10 cellular contexts compared by ENCODE assay signal in genomic region chr14:68282479-68283377, GRCh38.
A peak's percentile ranks its signal among the peaks of the same experiment; 100 is the strongest.
DNase-seq lines count a peak whose midpoint lies in the region; ATAC-seq and TF ChIP-seq lines count a peak whose summit lies in the region.
"Had no signal": no experiment of that assay in that cellular context is flagged by ENCODE, and none has a peak within 500 bp of the region (broad histone marks: within the 10 kb centered on the region; RNA-seq: fewer than 3 reads in every experiment).

No MANE protein-coding gene starts in this region.

- H3K9ac ChIP-seq in Loucy (ENCODE audit: low read depth, low read length, poor library complexity, severe bottlenecking), result peak overlapping the region; percentile 76

- no peak for TF ChIP-seq CTCF in Loucy (conservative IDR thresholded peaks at IDR 0.05; ENCODE audit: low read length)

- peaks cover 55% of the 10 kb centered on the region for H3K4me1 ChIP-seq in CD4-positive, CD25-positive, alpha-beta regulatory T cell (ENCODE audit: control insufficient read depth, insufficient read depth, low read length, poor library complexity, severe bottlenecking)
- peaks cover 90% of the 10 kb centered on the region for H3K4me1 ChIP-seq in Loucy (ENCODE audit: insufficient read depth, low read length, poor library complexity, severe bottlenecking)

- H3K4me1 Mint-ChIP-seq in CD4-positive, CD25-positive, alpha-beta regulatory T cell, result peaks cover 45 to 85% (median 63%) of the 10 kb centered on the region in 4 donors
- H3K4me1 Mint-ChIP-seq in central memory CD8-positive, alpha-beta T cell, result peaks cover 62% of the 10 kb centered on the region

- peak overlapping the region; percentile 62 for H3K4me2 ChIP-seq in Loucy (ENCODE audit: low read depth, low read length, poor library complexity, severe bottlenecking)

- no peaks in the 10 kb centered on the region for H3K27me3 ChIP-seq in CD4-positive, CD25-positive, alpha-beta regulatory T cell (ENCODE audit: control insufficient read depth, insufficient read depth, low read length)
- no peaks in the 10 kb centered on the region for H3K27me3 ChIP-seq in Loucy (ENCODE audit: insufficient read depth, low read length, poor library complexity, severe bottlenecking)

- H4K20me1 ChIP-seq in Loucy (ENCODE audit: insufficient read depth, low read length, poor library complexity, severe bottlenecking), result no peaks in the 10 kb centered on the region

- ATAC-seq in CD4-positive, CD25-positive, alpha-beta regulatory T cell (ENCODE audit: low read depth in 2 of 2), result peak; percentile 57 to 58
- peak; percentile 29 for ATAC-seq in GM21423 (IDR thresholded peaks at IDR 0.05; ENCODE audit: unreplicated experiment)
- ATAC-seq in central memory CD8-positive, alpha-beta T cell (replicated peaks; ENCODE audit: extremely low read depth, poor library complexity, severe bottlenecking), result peak; percentile 66

- no peak overlapping the region for H2AFZ ChIP-seq in Loucy (ENCODE audit: low read length)

- intact Hi-C loops in posterior cingulate gyrus (cut with DNase I), result no loop called here

- H3K36me3 Mint-ChIP-seq in CD4-positive, CD25-positive, alpha-beta regulatory T cell, result no peaks in the 10 kb centered on the region
- H3K36me3 Mint-ChIP-seq in central memory CD8-positive, alpha-beta T cell (ENCODE audit: insufficient read depth), result peaks cover 5% of the 10 kb centered on the region

- H3K9me2 ChIP-seq in Loucy (replicated peaks; ENCODE audit: low read depth, low read length), result no peaks in the 10 kb centered on the region

- DNase-seq in CD4-positive, CD25-positive, alpha-beta regulatory T cell, result peak; percentile 29 to 83 (median 57)
- peak in 1 of 2 donors; percentile 17 for DNase-seq in central memory CD8-positive, alpha-beta T cell (ENCODE audit: low spot score in 2 of 2)
- DNase-seq in ACHN (no peak), NCI-H1105 (lab: John Stamatoyannopoulos, UW) (no peak), posterior cingulate gyrus (no peak), NCI-H510A (lab: John Stamatoyannopoulos, UW) (no peak)
- DNase-seq: midbrain, NCI-H2081 had no signal

- peak overlapping the region; percentile 92 for H3K27ac ChIP-seq in CD4-positive, CD25-positive, alpha-beta regulatory T cell (ENCODE audit: insufficient read depth, low read length, poor library complexity, severe bottlenecking)

- H3K27me3 Mint-ChIP-seq in CD4-positive, CD25-positive, alpha-beta regulatory T cell, result peaks cover 3% of the 10 kb centered on the region
- H3K27me3 Mint-ChIP-seq in central memory CD8-positive, alpha-beta T cell, result no peaks in the 10 kb centered on the region

- peaks cover 30% of the 10 kb centered on the region for H3F3A ChIP-seq in Loucy (ENCODE audit: low read depth)

- H3K27ac Mint-ChIP-seq in CD4-positive, CD25-positive, alpha-beta regulatory T cell, result peak overlapping the region; percentile 95 to 99 (median 98)
- peak overlapping the region; percentile 84 for H3K27ac Mint-ChIP-seq in central memory CD8-positive, alpha-beta T cell (ENCODE audit: low read depth)

- H3K9me3 ChIP-seq in CD4-positive, CD25-positive, alpha-beta regulatory T cell (ENCODE audit: control insufficient read depth in 2 of 2, low read length in 2 of 2), result no peaks in the 10 kb centered on the region
- no peaks in the 10 kb centered on the region for H3K9me3 ChIP-seq in Loucy (ENCODE audit: insufficient read depth, low read depth, low read length)

- no peaks in the 10 kb centered on the region for H3K36me3 ChIP-seq in CD4-positive, CD25-positive, alpha-beta regulatory T cell (ENCODE audit: control insufficient read depth, insufficient read depth, low read length)
- H3K36me3 ChIP-seq in Loucy (ENCODE audit: insufficient read depth, low read length), result no peaks in the 10 kb centered on the region

- no peaks in the 10 kb centered on the region for H3K9me3 Mint-ChIP-seq in CD4-positive, CD25-positive, alpha-beta regulatory T cell
- no peaks in the 10 kb centered on the region for H3K9me3 Mint-ChIP-seq in central memory CD8-positive, alpha-beta T cell

- H3K79me2 ChIP-seq in Loucy (ENCODE audit: insufficient read depth, low read length), result no peaks in the 10 kb centered on the region

- H3K4me3 Mint-ChIP-seq in CD4-positive, CD25-positive, alpha-beta regulatory T cell, result peak overlapping the region; percentile 44 to 64 (median 60)
- H3K4me3 Mint-ChIP-seq in central memory CD8-positive, alpha-beta T cell, result peak overlapping the region; percentile 38

- in situ Hi-C loops in ACHN (cut with HindIII; ENCODE audit: low pct_ligation_motif_present, low pct_unique_long_range_greater_than_20kb, low sequenced_read_pairs), result no loop called here

- peak overlapping the region; percentile 56 for H3K4me3 ChIP-seq in CD4-positive, CD25-positive, alpha-beta regulatory T cell (ENCODE audit: low read depth, low read length)
- peak overlapping the region; percentile 35 for H3K4me3 ChIP-seq in Loucy (ENCODE audit: low read length, poor library complexity, severe bottlenecking)

Comparison
In these comparisons a context has a peak if more than half of its experiments do, and no peak if none do; other contexts are left out.
1. DNase-seq: peak in CD4-positive, CD25-positive, alpha-beta regulatory T cell (3 of 3); none in ACHN (single experiment), NCI-H1105 (single experiment), posterior cingulate gyrus (0 of 10) and NCI-H510A (single experiment).
2. Peak in every context shown above with its lines, with median percentiles within 50 percentile points of each other: ATAC-seq.